Comparison of ENCODE assay signal across 8 cellular contexts in the genomic region with DNA sequence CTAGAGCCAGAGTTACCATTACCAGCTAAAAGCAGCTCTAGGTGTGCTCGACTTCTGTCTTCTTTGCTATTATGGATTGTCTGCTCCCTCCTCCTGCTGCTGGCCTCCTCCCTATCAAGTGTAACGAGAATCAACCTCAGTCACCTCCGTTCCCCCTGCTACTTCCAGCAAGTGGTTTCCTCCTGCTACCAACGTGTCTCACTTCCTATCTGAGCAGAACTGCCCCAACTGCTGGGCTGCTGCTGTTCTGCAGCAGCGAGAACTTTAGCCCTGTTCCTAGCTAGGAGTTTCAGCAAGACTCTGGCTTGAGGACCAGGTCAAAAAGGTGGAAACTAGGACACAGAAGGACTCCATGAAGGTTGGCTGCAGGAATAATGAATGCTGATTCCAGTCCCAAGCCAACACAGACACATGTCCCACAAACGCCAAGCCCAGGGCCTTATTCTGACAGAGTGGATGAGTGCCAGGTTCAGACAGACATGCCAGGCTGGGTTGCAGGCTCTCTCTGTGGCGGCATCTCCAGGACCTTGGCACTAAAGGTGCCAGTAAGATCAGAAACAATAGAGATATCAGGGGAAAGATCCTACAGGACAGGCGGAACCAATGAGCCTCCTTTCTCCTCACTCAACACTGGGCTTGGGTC. TPM values are rescaled to one million over a fixed set of nuclear protein-coding genes. Genes with fewer than 3 reads are reported as not detected.
DNase-seq lines count a peak whose midpoint lies in the region; ATAC-seq, FAIRE-seq and TF ChIP-seq lines count a peak whose summit lies in the region.

No MANE protein-coding gene starts in this region.

- CTCF ChIA-PET in endothelial cell of umbilical vein (lab: Charles Lee), result interaction anchor here (1.4 to 19.1 kb wide), 3 partner anchors 12 to 99 kb away, joined by 4 to 634 read pairs (median 4); no protein-coding TSS in a partner anchor

- no peak for TF ChIP-seq POLR2A in endothelial cell of umbilical vein (IDR thresholded peaks at IDR 0.05; ENCODE audit: low read depth, low read length)

- H3K4me2 ChIP-seq in endothelial cell of umbilical vein (ENCODE audit: insufficient read depth, low read length), result no peak overlapping the region

- dilution Hi-C loops in endothelial cell of umbilical vein (cut with MboI; ENCODE audit: extremely low pct_ligation_motif_present, low sequenced_read_pairs), result no loop called here

- H4K20me1 ChIP-seq in endothelial cell of umbilical vein (replicated peaks; ENCODE audit: control insufficient read depth, extremely low read depth, insufficient read depth, low read length), result no peaks in the 10 kb centered on the region

- no peak overlapping the region for H3K27ac Mint-ChIP-seq in progenitor cell of endocrine pancreas

- no peaks in the 10 kb centered on the region for H3K9me3 Mint-ChIP-seq in progenitor cell of endocrine pancreas (ENCODE audit: low read depth)

- TF ChIP-seq CTCF in GM12874 (IDR thresholded peaks at IDR 0.05; ENCODE audit: insufficient read depth, low read depth, low read length), result peak; percentile 34
- TF ChIP-seq CTCF in endothelial cell of umbilical vein (IDR thresholded peaks at IDR 0.05; ENCODE audit: extremely low read depth in 1 of 2, insufficient read depth in 1 of 2, low read depth in 1 of 2, low read length in 2 of 2), result no peak
- no peak for TF ChIP-seq CTCF in progenitor cell of endocrine pancreas (IDR thresholded peaks at IDR 0.05; ENCODE audit: unreplicated experiment)

- H3K36me3 Mint-ChIP-seq in progenitor cell of endocrine pancreas (ENCODE audit: insufficient read depth), result peaks cover 3% of the 10 kb centered on the region

- peak in 4 of 5 donors; percentile 23 to 83 (median 30) for DNase-seq in T-helper 1 cell
- DNase-seq in endothelial cell of umbilical vein (ENCODE audit: low read depth, low spot score), result peak; percentile 24
- DNase-seq in NCI-H1417 treated with DMSO at 0.1 percent for 48 hours (lab: John Stamatoyannopoulos, UW), result no peak
- no peak for DNase-seq in progenitor cell of endocrine pancreas (ENCODE audit: low spot score, unreplicated experiment)
- DNase-seq in A172 (ENCODE audit: low spot score), result no peak

- H3K27me3 Mint-ChIP-seq in progenitor cell of endocrine pancreas, result no peaks in the 10 kb centered on the region

- H3K9me1 ChIP-seq in endothelial cell of umbilical vein (replicated peaks; ENCODE audit: control insufficient read depth, extremely low read depth, insufficient read depth, low read length), result no peaks in the 10 kb centered on the region

- H3K4me3 Mint-ChIP-seq in progenitor cell of endocrine pancreas (ENCODE audit: low read depth), result no peak overlapping the region

- H3K4me1 Mint-ChIP-seq in progenitor cell of endocrine pancreas (ENCODE audit: low read depth), result peaks cover 3% of the 10 kb centered on the region

- H2AFZ ChIP-seq in endothelial cell of umbilical vein (ENCODE audit: low read depth, low read length), result no peak overlapping the region

- peaks cover 7 to 23% of the 10 kb centered on the region in 2 experiments for H3K36me3 ChIP-seq in endothelial cell of umbilical vein (ENCODE audit: control insufficient read depth in 2 of 2, extremely low read depth in 1 of 2, insufficient read depth in 2 of 2, low read length in 2 of 2)

- no peak overlapping the region for H3K4me3 ChIP-seq in endothelial cell of umbilical vein (replicated peaks in 1 of 3; ENCODE audit: insufficient read depth in 1 of 3, low read depth in 1 of 3, low read length in 3 of 3)

- H3K27ac ChIP-seq in endothelial cell of umbilical vein (ENCODE audit: insufficient read depth, low read depth, low read length) (no peak overlapping the region), temporal lobe (ENCODE audit: low read depth, low read length) (peak overlapping the region; percentile 44)

- no TSS peak for BruUV-seq in endothelial cell of umbilical vein (replicated peaks; lab: Mats Ljungman, UMichigan)

- H3K4me1 ChIP-seq in endothelial cell of umbilical vein (ENCODE audit: control insufficient read depth, extremely low read depth, insufficient read depth, low read length), result peaks cover 28% of the 10 kb centered on the region

- FAIRE-seq in endothelial cell of umbilical vein (lab: Jason Lieb, UNC), result peak; percentile 44

- peak; percentile 66 for ATAC-seq in HG02678 (IDR thresholded peaks at IDR 0.05; ENCODE audit: unreplicated experiment)

- H3K27me3 ChIP-seq in endothelial cell of umbilical vein (ENCODE audit: control insufficient read depth in 2 of 2, insufficient read depth in 2 of 2, low read length in 2 of 2), result no peaks in the 10 kb centered on the region

- peaks cover 69% of the 10 kb centered on the region for H3K79me2 ChIP-seq in endothelial cell of umbilical vein (ENCODE audit: control insufficient read depth, insufficient read depth, low read length)

- POLR2A ChIA-PET in endothelial cell of umbilical vein (lab: Charles Lee), result interaction anchor here (1.3 kb wide), 1 partner anchor 16 kb away, joined by 3 read pairs; no protein-coding TSS in a partner anchor

- intact Hi-C loops in endothelial cell of umbilical vein (cut with micrococcal nuclease), result no loop called here

- H3K9me3 ChIP-seq in endothelial cell of umbilical vein (replicated peaks; ENCODE audit: control insufficient read depth, insufficient read depth, low read length), result no peaks in the 10 kb centered on the region

- H3K9ac ChIP-seq in endothelial cell of umbilical vein (replicated peaks; ENCODE audit: extremely low read depth, insufficient read depth, low read length), result no peak overlapping the region

TF ChIP-seq in endothelial cell of umbilical vein, 7 proteins besides CTCF, POLR2A, EP300 and RAD21:
- TF ChIP-seq GATA2 (IDR thresholded peaks at IDR 0.05; ENCODE audit: insufficient read depth, insufficient read length, low read depth, low read length), result no peak
- TF ChIP-seq EZH2 (IDR thresholded peaks at IDR 0.05; ENCODE audit: borderline replicate concordance, low read depth, low read length, severe bottlenecking), result no peak
- TF ChIP-seq JUN (IDR thresholded peaks at IDR 0.05; ENCODE audit: borderline replicate concordance, insufficient read depth, insufficient read length, low read depth), result no peak
- TF ChIP-seq, protein P1, sequence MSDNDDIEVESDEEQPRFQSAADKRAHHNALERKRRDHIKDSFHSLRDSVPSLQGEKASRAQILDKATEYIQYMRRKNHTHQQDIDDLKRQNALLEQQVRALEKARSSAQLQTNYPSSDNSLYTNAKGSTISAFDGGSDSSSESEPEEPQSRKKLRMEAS (IDR thresholded peaks at IDR 0.05; ENCODE audit: insufficient read depth, insufficient read length), result no peak
- no peak for TF ChIP-seq MYC (IDR thresholded peaks at IDR 0.05; ENCODE audit: low read depth, low read length)
- no peak for TF ChIP-seq FOS (IDR thresholded peaks at IDR 0.05; ENCODE audit: borderline replicate concordance, insufficient read depth, low read length)
- TF ChIP-seq POLR2AphosphoS5 (IDR thresholded peaks at IDR 0.05; ENCODE audit: insufficient read depth, low read depth, low read length), result no peak

RNA-seq across cellular contexts. Expression of a gene that starts 46.9 kb away (rescaled TPM):
- total RNA-seq in endothelial cell of umbilical vein (115 and 174 TPM in 2 replicates), temporal lobe (3.4 TPM), progenitor cell of endocrine pancreas (0.07 TPM in 1 of 2 replicates, not detected in the other)
- polyA plus RNA-seq in endothelial cell of umbilical vein, result 102 and 136 TPM in 2 replicates
- 39.5 and 65.4 TPM in 2 replicates for polyA plus RNA-seq in endothelial cell of umbilical vein (2011; cell fraction: cytosol; rRNA removed)
- 32.2 and 55.6 TPM in 2 replicates for polyA plus RNA-seq in endothelial cell of umbilical vein (2011; cell fraction: nucleus; rRNA removed)
- polyA plus RNA-seq in endothelial cell of umbilical vein (2012), result 16.9 and 23.7 TPM in 2 replicates
- 87.5 and 111 TPM in 2 replicates for polyA minus RNA-seq in endothelial cell of umbilical vein
- polyA minus RNA-seq in endothelial cell of umbilical vein (2011; cell fraction: cytosol; rRNA and poly(A)+ RNA removed), result not detected
- polyA minus RNA-seq in endothelial cell of umbilical vein (2011; cell fraction: nucleus; rRNA and poly(A)+ RNA removed), result 19.8 and 20.0 TPM in 2 replicates
- 0.22 and 0.76 TPM in 2 replicates for total RNA-seq in A172 (2014; rRNA removed; shearing (Covaris generic))

Comparison
In these comparisons a context has a peak if more than half of its experiments do, and no peak if none do; other contexts are left out.
1. DNase-seq: peak in T-helper 1 cell (4 of 5) and endothelial cell of umbilical vein (single experiment); none in NCI-H1417 treated with DMSO at 0.1 percent for 48 hours (single experiment), progenitor cell of endocrine pancreas (single experiment) and A172 (single experiment).
2. RNA of a gene that starts 46.9 kb away (total RNA-seq): 115 to 174 TPM in endothelial cell of umbilical vein; 3.4 TPM in temporal lobe (single experiment), 0.22 to 0.76 TPM in A172 and 0.07 TPM in progenitor cell of endocrine pancreas; every median in the first group is over 10 times any median in the second.